In genomic region chr16:25416002-25416401, GRCh38 we compare ENCODE assay signal across 10 cellular contexts.
"Had no signal": no experiment of that assay in that cellular context is flagged by ENCODE, and none has a peak within 500 bp of the region (broad histone marks: within the 10 kb centered on the region; RNA-seq: fewer than 3 reads in every experiment).

No MANE protein-coding gene starts in this region.

- DNase-seq: GM23248, GOT3, H7, H9, HCEC 1CT, HFFc6 had no signal

- H3K27ac ChIP-seq: GM23248 had no signal

- H3K4me1 ChIP-seq: HAP-1 had no signal

- H3K4me3 ChIP-seq: GM23248, GM23338, HAP-1 had no signal

- ATAC-seq: GM23338, HCT116 had no signal

- H3K9ac ChIP-seq: GM23248 had no signal

- H3K9me3 ChIP-seq: HAP-1 had no signal

- H3K4me2 ChIP-seq: GM23338 had no signal

- FAIRE-seq: H54 had no signal

- H2AFZ ChIP-seq: GM23248, GM23338 had no signal

- H3K36me3 ChIP-seq: HAP-1 had no signal
